Comparison of ENCODE assay signal across 13 cellular contexts in the genomic region with DNA sequence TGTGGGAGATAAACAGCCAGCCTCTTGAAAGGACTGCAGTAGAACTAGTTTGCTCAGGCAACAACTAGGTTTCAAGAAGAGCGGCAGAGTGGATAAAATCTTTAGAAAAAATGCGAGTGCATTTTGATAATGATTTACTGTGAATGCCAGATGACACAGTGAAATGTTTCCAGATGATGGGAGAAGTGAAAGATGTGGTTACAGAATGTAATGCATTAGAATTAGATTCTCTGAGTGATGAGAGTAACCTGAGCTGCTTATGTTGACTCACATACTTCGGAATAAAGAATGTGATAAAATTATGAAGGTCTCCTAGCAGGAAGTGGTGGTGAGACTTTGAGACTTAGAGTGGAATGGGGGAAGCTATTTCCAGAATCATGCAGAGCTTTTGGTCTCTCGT.
DNase-seq lines count a peak whose midpoint lies in the region; ATAC-seq, FAIRE-seq and TF ChIP-seq lines count a peak whose summit lies in the region.
"Had no signal": no experiment of that assay in that cellular context is flagged by ENCODE, and none has a peak within 500 bp of the region (broad histone marks: within the 10 kb centered on the region; RNA-seq: fewer than 3 reads in every experiment).

No MANE protein-coding gene starts in this region.

- H3K27me3 ChIP-seq in A673 (replicated peaks; ENCODE audit: insufficient read depth, low read depth, low read length, poor library complexity) (no peaks in the 10 kb centered on the region), HCT116 (ENCODE audit: insufficient read depth, low read length) (no peaks in the 10 kb centered on the region)
- H3K27me3 ChIP-seq in CD8-positive, alpha-beta memory T cell (ENCODE audit: insufficient read depth, low read length, poor library complexity, severe bottlenecking): no peaks in the 10 kb centered on the region
- H3K27me3 ChIP-seq: gastroesophageal sphincter, tibial nerve had no signal

- H3K9ac ChIP-seq in HCT116 (ENCODE audit: low read length) (peak overlapping the region; percentile 27), kidney (ENCODE audit: low read length in 2 of 2) (no peak overlapping the region)

- POLR2A ChIA-PET in A673 (lab: Charles Lee; ENCODE audit: low non-redundant PET) (interaction anchor here (0.6 kb wide), 1 partner anchor 63 kb away, joined by 3 read pairs; no protein-coding TSS in a partner anchor), HCT116 (lab: Charles Lee) (no interaction called here)
- POLR2A ChIA-PET in CD8-positive, alpha-beta memory T cell (lab: Charles Lee): no interaction called here

- no peak overlapping the region for H3K4me3 Mint-ChIP-seq in CD8-positive, alpha-beta memory T cell

- no peaks in the 10 kb centered on the region for H3K36me3 Mint-ChIP-seq in CD8-positive, alpha-beta memory T cell

- BruUV-seq in A673 (replicated peaks; lab: Mats Ljungman, UMichigan) (no TSS peak), HCT116 (replicated peaks; lab: Mats Ljungman, UMichigan) (no TSS peak)

- peaks cover 0 to 5% (median 0%) of the 10 kb centered on the region in 5 donors for H3K9me3 Mint-ChIP-seq in CD8-positive, alpha-beta memory T cell

- no peak for TF ChIP-seq CTCF in A673 (conservative IDR thresholded peaks at IDR 0.05; ENCODE audit: low read depth, low read length)
- TF ChIP-seq CTCF in HCT116 (IDR thresholded peaks at IDR 0.05 in 2 of 3, conservative IDR thresholded peaks at IDR 0.05 in 1 of 3; ENCODE audit: borderline replicate concordance in 1 of 3, insufficient read depth in 1 of 3, low read depth in 2 of 3, low read length in 2 of 3): no peak
- no peak for TF ChIP-seq CTCF in foreskin fibroblast (IDR thresholded peaks at IDR 0.05; ENCODE audit: low read depth, low read length)
- TF ChIP-seq CTCF in kidney (IDR thresholded peaks at IDR 0.05; ENCODE audit: borderline replicate concordance, extremely low read depth, insufficient read depth): no peak

- TF ChIP-seq RAD21 in HCT116 (IDR thresholded peaks at IDR 0.05; ENCODE audit: low read depth): peak; percentile 12; the same call in 1 of the 2 replicates

- H3K9me3 ChIP-seq in A673 (ENCODE audit: low read depth, low read length, poor library complexity, severe bottlenecking): no peaks in the 10 kb centered on the region
- H3K9me3 ChIP-seq in HCT116 (ENCODE audit: control insufficient read depth in 1 of 2, insufficient read depth in 1 of 2, low read depth in 1 of 2, low read length in 2 of 2): no peaks in the 10 kb centered on the region
- H3K9me3 ChIP-seq in CD8-positive, alpha-beta memory T cell (ENCODE audit: low read length): no peaks in the 10 kb centered on the region
- no peaks in the 10 kb centered on the region for H3K9me3 ChIP-seq in kidney (ENCODE audit: control insufficient read depth in 1 of 2, low read length in 2 of 2)

- H3K27ac ChIP-seq in A673 (ENCODE audit: low read depth, low read length, poor library complexity, severe bottlenecking) (no peak overlapping the region), HCT116 (ENCODE audit: low read depth, low read length) (peak overlapping the region; percentile 79), kidney (ENCODE audit: low read depth in 2 of 2, low read length in 2 of 2) (no peak overlapping the region)
- no peak overlapping the region for H3K27ac ChIP-seq in CD8-positive, alpha-beta memory T cell (ENCODE audit: low read depth, low read length)
- H3K27ac ChIP-seq: gastroesophageal sphincter, SK-N-MC, tibial nerve had no signal

- H3K4me1 ChIP-seq in A673 (ENCODE audit: insufficient read depth, low read length, poor library complexity, severe bottlenecking) (no peaks in the 10 kb centered on the region), HCT116 (ENCODE audit: control insufficient read depth in 1 of 2, insufficient read depth in 2 of 2, low read length in 2 of 2) (peaks cover 27 to 30% of the 10 kb centered on the region in 2 experiments), kidney (ENCODE audit: control insufficient read depth in 1 of 2, insufficient read depth in 1 of 2, low read depth in 1 of 2, low read length in 2 of 2) (peaks cover 0 to 5% of the 10 kb centered on the region in 2 donors)
- no peaks in the 10 kb centered on the region for H3K4me1 ChIP-seq in CD8-positive, alpha-beta memory T cell (ENCODE audit: insufficient read depth, low read length)

- H4K20me1 ChIP-seq in HCT116 (ENCODE audit: insufficient read depth): no peaks in the 10 kb centered on the region

- H3K27ac Mint-ChIP-seq in CD8-positive, alpha-beta memory T cell: no peak overlapping the region

- intact Hi-C loops in A673 (cut with micrococcal nuclease; ENCODE audit: unreplicated experiment) (no loop called here), HCT116 (cut with micrococcal nuclease) (no loop called here), kidney (cut with DNase I) (no loop called here)

- H3K4me3 ChIP-seq in A673 (ENCODE audit: low read depth, low read length, poor library complexity, severe bottlenecking): no peak overlapping the region
- peak overlapping the region in 1 of 2 experiments; percentile 20; a peak in 2 of 4 replicates for H3K4me3 ChIP-seq in HCT116 (replicated peaks in 1 of 2; ENCODE audit: low read depth in 1 of 2, low read length in 2 of 2)
- no peak overlapping the region for H3K4me3 ChIP-seq in foreskin fibroblast (ENCODE audit: low read depth in 1 of 2, low read length in 2 of 2)
- H3K4me3 ChIP-seq in CD8-positive, alpha-beta memory T cell (ENCODE audit: low read length): no peak overlapping the region
- no peak overlapping the region for H3K4me3 ChIP-seq in kidney (ENCODE audit: low read length in 2 of 2)
- H3K4me3 ChIP-seq: gastroesophageal sphincter, SK-N-MC, tibial nerve had no signal

- no peaks in the 10 kb centered on the region; the same call in 1 of the 2 replicates for H3K9me2 ChIP-seq in HCT116 (ENCODE audit: insufficient read depth)

- no peaks in the 10 kb centered on the region for H3K36me3 ChIP-seq in A673 (ENCODE audit: insufficient read depth, low read length, poor library complexity, severe bottlenecking)
- no peaks in the 10 kb centered on the region for H3K36me3 ChIP-seq in HCT116 (ENCODE audit: control insufficient read depth in 1 of 2, insufficient read depth in 2 of 2, low read length in 2 of 2)
- H3K36me3 ChIP-seq in CD8-positive, alpha-beta memory T cell (ENCODE audit: insufficient read depth, low read length): no peaks in the 10 kb centered on the region
- no peaks in the 10 kb centered on the region for H3K36me3 ChIP-seq in kidney (ENCODE audit: control insufficient read depth in 1 of 2, insufficient read depth in 2 of 2, low read length in 2 of 2)
- H3K36me3 ChIP-seq: gastroesophageal sphincter, tibial nerve had no signal

- DNase-seq in A673 (ENCODE audit: low spot score) (peak; percentile 66), HCT116 (ENCODE audit: low read depth, low spot score) (no peak), OCI-M1 (lab: John Stamatoyannopoulos, UW) (peak; percentile 27), foreskin fibroblast (peak; percentile 36 to 56), kidney (no peak), germinal center (ENCODE audit: low spot score) (no peak)
- DNase-seq in stimulated activated CD4-positive, alpha-beta T cell treated with anti-CD3 and anti-CD28 coated beads, Interleukin-15, amount 100 ng/mL, for 24 hours: no peak
- DNase-seq in CD8-positive, alpha-beta memory T cell: no peak
- DNase-seq: aorta; stimulated activated CD4-positive, alpha-beta T cell treated with anti-CD3 and anti-CD28 coated beads, Interleukin-4, amount 100 ng/mL, for 1 hour had no signal

- H3K79me2 ChIP-seq in HCT116 (ENCODE audit: insufficient read depth, low read length): peaks cover 26% of the 10 kb centered on the region

- H3K4me1 Mint-ChIP-seq in CD8-positive, alpha-beta memory T cell: no peaks in the 10 kb centered on the region

- RAD21 ChIA-PET in HCT116 (lab: Charles Lee; ENCODE audit: low non-redundant PET in 1 of 2, low total read pairs in 2 of 2, uncharacterized antibody in 2 of 2, unreplicated experiment in 2 of 2): no interaction called here

- H3K4me2 ChIP-seq in HCT116 (ENCODE audit: low read length): peak overlapping the region; percentile 64

- H3K27me3 Mint-ChIP-seq in CD8-positive, alpha-beta memory T cell: no peaks in the 10 kb centered on the region

- no peak for FAIRE-seq in kidney (lab: Jason Lieb, UNC)

- H2AFZ ChIP-seq in HCT116 (ENCODE audit: low read depth, low read length, poor library complexity, severe bottlenecking): no peak overlapping the region

- TF ChIP-seq POLR2A in HCT116 (IDR thresholded peaks at IDR 0.05; ENCODE audit: borderline replicate concordance, extremely low read depth, insufficient read depth, insufficient read length): no peak

- ATAC-seq in HCT116: peak; percentile 80
- ATAC-seq: gastroesophageal sphincter had no signal

- CTCF ChIA-PET in A673 (lab: Charles Lee): no interaction called here
- CTCF ChIA-PET in HCT116 (lab: Charles Lee): no interaction called here
- CTCF ChIA-PET in CD8-positive, alpha-beta memory T cell (lab: Charles Lee): no interaction called here

TF ChIP-seq in HCT116, 20 proteins besides CTCF, POLR2A, EP300 and RAD21 (continues in another document):
- TF ChIP-seq ZFX (IDR thresholded peaks at IDR 0.05) (no peak), FOSL1 (IDR thresholded peaks at IDR 0.05; ENCODE audit: low read depth) (peak; percentile 56), SP1 (IDR thresholded peaks at IDR 0.05; ENCODE audit: low read depth) (peak; percentile 64), CEBPB (IDR thresholded peaks at IDR 0.05; ENCODE audit: low read depth) (0 out of 2 replicates have a peak, but pooled peaks have one; percentile 23), SIN3A (IDR thresholded peaks at IDR 0.05; ENCODE audit: low read depth) (0 out of 2 replicates have a peak, but pooled peaks have one; percentile 45), CBX3 (IDR thresholded peaks at IDR 0.05; ENCODE audit: low read depth) (peak; percentile 70; the same call in 1 of the 2 replicates), JUND (IDR thresholded peaks at IDR 0.05) (peak; percentile 67), ELF1 (IDR thresholded peaks at IDR 0.05; ENCODE audit: borderline replicate concordance, low read depth) (peak; percentile 17; the same call in 1 of the 2 replicates)

Comparison
In these comparisons a context has a peak if more than half of its experiments do, and no peak if none do; other contexts are left out.
1. DNase-seq: peak in A673 (single experiment), OCI-M1 (single experiment) and foreskin fibroblast (2 of 2); none in HCT116 (single experiment), stimulated activated CD4-positive, alpha-beta T cell treated with anti-CD3 and anti-CD28 coated beads, Interleukin-15, amount 100 ng/mL, for 24 hours (single experiment), CD8-positive, alpha-beta memory T cell (0 of 5), kidney (single experiment) and germinal center (single experiment).